Comparison of ENCODE assay signal across 28 cellular contexts in genomic region chr17:57511475-57512123, GRCh38.
A peak's percentile ranks its signal among the peaks of the same experiment; 100 is the strongest.
DNase-seq lines count a peak whose midpoint lies in the region; ATAC-seq and TF ChIP-seq lines count a peak whose summit lies in the region.
"Had no signal": no experiment of that assay in that cellular context is flagged by ENCODE, and none has a peak within 500 bp of the region (broad histone marks: within the 10 kb centered on the region; RNA-seq: fewer than 3 reads in every experiment).

No MANE protein-coding gene starts in this region.

- H4K20me1 ChIP-seq in H9 (ENCODE audit: control insufficient read depth, insufficient read depth, insufficient read length) = no peaks in the 10 kb centered on the region

- H2BK5ac ChIP-seq in H9 (ENCODE audit: insufficient read length, low read length) = no peak overlapping the region

- no peak for ATAC-seq in CD8-positive, alpha-beta T cell
- ATAC-seq in GM19035 (IDR thresholded peaks at IDR 0.05; ENCODE audit: unreplicated experiment) (no peak), GM18502 (IDR thresholded peaks at IDR 0.05; ENCODE audit: poor library complexity, unreplicated experiment) (no peak)
- ATAC-seq: activated CD8-positive, alpha-beta memory T cell treated with anti-CD3 and anti-CD28 coated beads, Interleukin-2, amount 10 ng/mL, durations not matched to agents 7 days and 5 days; activated naive CD4-positive, alpha-beta T cell treated with anti-CD3 and anti-CD28 coated beads, Interleukin-2, amount 50 U/mL, for 72 hours; left lobe of liver; naive thymus-derived CD4-positive, alpha-beta T cell had no signal

- peak overlapping the region; percentile 32 for H3K27ac Mint-ChIP-seq in CD8-positive, alpha-beta T cell
- peak overlapping the region in 2 of 3 experiments; percentile 69 to 73; a peak in 6 of 7 replicates for H3K27ac Mint-ChIP-seq in H9
- peak overlapping the region; percentile 35 for H3K27ac Mint-ChIP-seq in activated T-helper 2 cell treated with anti-CD3 and anti-CD28 coated beads, Interferon-gamma antibody, Interleukin-2, Interleukin-4, amounts not matched to agents 10 μg/mL and 5 μg/mL and 100 μg/mL, durations not matched to agents 14 hours and 24 hours and 36 hours
- H3K27ac Mint-ChIP-seq in nephron = peak overlapping the region in 2 of 3 experiments; percentile 50 to 61
- H3K27ac Mint-ChIP-seq: activated CD8-positive, alpha-beta memory T cell treated with anti-CD3 and anti-CD28 coated beads, Interleukin-2, amount 10 ng/mL, durations not matched to agents 7 days and 5 days; CD4-positive, alpha-beta T cell had no signal

- H3K23ac ChIP-seq in H9 (ENCODE audit: insufficient read length, low read depth, low read length) = no peak overlapping the region

- no peak overlapping the region for H3K4me2 ChIP-seq in H9 (ENCODE audit: insufficient read depth, insufficient read length, low read length)

- no CpG with 5 or more reads among the region's 14 CpGs for whole genome bisulfite sequencing in H9 (ENCODE audit: extremely low coverage, insufficient read length, low lambda C conversion rate)

- H3K9me3 ChIP-seq in CD8-positive, alpha-beta T cell (ENCODE audit: low read length) = no peaks in the 10 kb centered on the region
- no peaks in the 10 kb centered on the region for H3K9me3 ChIP-seq in H9 (ENCODE audit: control insufficient read depth, low read depth, low read length)
- H3K9me3 ChIP-seq: ovary, spleen, tibial artery had no signal

- no peak overlapping the region for H3K27ac ChIP-seq in CD8-positive, alpha-beta T cell (ENCODE audit: low read depth, low read length)
- no peak overlapping the region for H3K27ac ChIP-seq in H9 (ENCODE audit: insufficient read length, low read depth, low read length)
- peak overlapping the region in 9 of 59 donors; percentile 2 to 46 (median 36) for H3K27ac ChIP-seq in dorsolateral prefrontal cortex
- H3K27ac ChIP-seq: ovary, spleen, tibial artery, VCaP had no signal

- H3K36me3 ChIP-seq in CD8-positive, alpha-beta T cell (ENCODE audit: insufficient read depth, low read length) = no peaks in the 10 kb centered on the region
- H3K36me3 ChIP-seq: ovary, spleen, tibial artery had no signal

- peak overlapping the region; percentile 17 for H3K18ac ChIP-seq in H9 (ENCODE audit: insufficient read length, low read depth, low read length)

- peak overlapping the region; percentile 52; the same call in 1 of the 2 replicates for H3K14ac ChIP-seq in H9 (ENCODE audit: insufficient read depth, low read length)

- intact Hi-C loops in CD8-positive, alpha-beta T cell (cut with DNase I, micrococcal nuclease) = loop anchor here in 1 of 2 experiments (10.0 kb wide), 1 partner anchor 377 kb away; no protein-coding TSS in a partner anchor
- intact Hi-C loops in activated T-helper 2 cell treated with anti-CD3 and anti-CD28 coated beads, Interferon-gamma antibody, Interleukin-2, Interleukin-4, amounts not matched to agents 10 μg/mL and 5 μg/mL and 100 μg/mL, durations not matched to agents 14 hours and 24 hours and 36 hours (cut with micrococcal nuclease) = no loop called here
- intact Hi-C loops in dorsolateral prefrontal cortex (cut with DNase I) = no loop called here

- no peak for DNase-seq in CD8-positive, alpha-beta T cell
- no peak for DNase-seq in H9
- DNase-seq in activated T-helper 2 cell treated with anti-CD3 and anti-CD28 coated beads, Interferon-gamma antibody, Interleukin-2, Interleukin-4, amounts not matched to agents 10 μg/mL and 5 μg/mL and 100 μg/mL, durations not matched to agents 14 hours and 24 hours and 36 hours (ENCODE audit: low spot score) = no peak
- DNase-seq in dorsolateral prefrontal cortex = no peak
- DNase-seq: activated CD4-positive, alpha-beta T cell treated with anti-CD3 and anti-CD28 coated beads, Interleukin-2, amount 50 U/mL, for 1 hour; activated CD8-positive, alpha-beta memory T cell treated with anti-CD3 and anti-CD28 coated beads, Interleukin-2, amount 10 ng/mL, durations not matched to agents 7 days and 5 days; anterior cingulate cortex; CD4-positive, alpha-beta T cell; DMS153; GF-D8; GOT3; head of caudate nucleus; KBM-7; naive thymus-derived CD4-positive, alpha-beta T cell; NCI-H1436 treated with DMSO at 0.1 percent for 48 hours; NCI-H226; SHP77; spleen; stimulated activated CD4-positive, alpha-beta T cell treated with anti-CD3 and anti-CD28 coated beads, Interleukin-4, amount 100 ng/mL, for 24 hours; stimulated activated naive CD4-positive, alpha-beta T cell treated with Interleukin-2 at 50 U/mL for 16 hours; tibial artery had no signal

- H3K36me3 Mint-ChIP-seq in CD8-positive, alpha-beta T cell = peaks cover 6% of the 10 kb centered on the region
- H3K36me3 Mint-ChIP-seq in H9 (ENCODE audit: insufficient read depth in 1 of 3, low read depth in 3 of 3) (peaks cover 0 to 14% (median 5%) of the 10 kb centered on the region in 3 experiments; a peak in 4 of 7 replicates), nephron (ENCODE audit: low read depth) (peaks cover 3% of the 10 kb centered on the region)
- peaks cover 9% of the 10 kb centered on the region for H3K36me3 Mint-ChIP-seq in activated T-helper 2 cell treated with anti-CD3 and anti-CD28 coated beads, Interferon-gamma antibody, Interleukin-2, Interleukin-4, amounts not matched to agents 10 μg/mL and 5 μg/mL and 100 μg/mL, durations not matched to agents 14 hours and 24 hours and 36 hours (ENCODE audit: low read depth)
- H3K36me3 Mint-ChIP-seq: activated CD8-positive, alpha-beta memory T cell treated with anti-CD3 and anti-CD28 coated beads, Interleukin-2, amount 10 ng/mL, durations not matched to agents 7 days and 5 days had no signal

- no peak overlapping the region for H2BK12ac ChIP-seq in H9 (ENCODE audit: insufficient read length, low read depth, low read length)

- no peaks in the 10 kb centered on the region for H3K4me1 ChIP-seq in CD8-positive, alpha-beta T cell (ENCODE audit: insufficient read depth, low read length)
- peaks cover 4% of the 10 kb centered on the region; the same call in 1 of the 2 replicates for H3K4me1 ChIP-seq in H9 (ENCODE audit: insufficient read depth, low read length)

- POLR2A ChIA-PET in CD8-positive, alpha-beta T cell (lab: Charles Lee) = no interaction called here

- no peak for TF ChIP-seq CTCF in CD8-positive, alpha-beta T cell (IDR thresholded peaks at IDR 0.05)
- TF ChIP-seq CTCF in H9 (conservative IDR thresholded peaks at IDR 0.05) (no peak), nephron (IDR thresholded peaks at IDR 0.05; ENCODE audit: unreplicated experiment in 3 of 3) (no peak), dorsolateral prefrontal cortex (IDR thresholded peaks at IDR 0.05 in 54 of 56, conservative IDR thresholded peaks at IDR 0.05 in 2 of 56; ENCODE audit: low read depth in 1 of 56, partially characterized antibody in 56 of 56) (no peak)

- H2AFZ ChIP-seq in H9 (ENCODE audit: low read length) = no peak overlapping the region

- H3K56ac ChIP-seq in H9 (ENCODE audit: insufficient read length, low read depth, low read length) = no peak overlapping the region

- no peak overlapping the region for H2AK5ac ChIP-seq in H9 (ENCODE audit: insufficient read length, low read length)

- peak overlapping the region; percentile 14 for H4K5ac ChIP-seq in H9 (ENCODE audit: insufficient read length, low read depth, low read length)

- H3K79me1 ChIP-seq in H9 (ENCODE audit: insufficient read depth, low read depth, low read length, poor library complexity, severe bottlenecking) = no peaks in the 10 kb centered on the region

- H3K4me3 Mint-ChIP-seq in CD8-positive, alpha-beta T cell = no peak overlapping the region
- no peak overlapping the region for H3K4me3 Mint-ChIP-seq in H9
- no peak overlapping the region for H3K4me3 Mint-ChIP-seq in activated T-helper 2 cell treated with anti-CD3 and anti-CD28 coated beads, Interferon-gamma antibody, Interleukin-2, Interleukin-4, amounts not matched to agents 10 μg/mL and 5 μg/mL and 100 μg/mL, durations not matched to agents 14 hours and 24 hours and 36 hours (ENCODE audit: low read depth)
- H3K4me3 Mint-ChIP-seq in nephron = no peak overlapping the region
- H3K4me3 Mint-ChIP-seq: activated CD8-positive, alpha-beta memory T cell treated with anti-CD3 and anti-CD28 coated beads, Interleukin-2, amount 10 ng/mL, durations not matched to agents 7 days and 5 days; CD4-positive, alpha-beta T cell; naive thymus-derived CD4-positive, alpha-beta T cell had no signal

- no peak overlapping the region for H3K4me3 ChIP-seq in CD8-positive, alpha-beta T cell (ENCODE audit: low read depth, low read length)
- no peak overlapping the region for H3K4me3 ChIP-seq in dorsolateral prefrontal cortex
- H3K4me3 ChIP-seq: ovary, spleen, tibial artery had no signal

- no peak overlapping the region for H4K8ac ChIP-seq in H9 (replicated peaks; ENCODE audit: insufficient read length, low read depth, low read length)

- no peak overlapping the region; the same call in 1 of the 2 replicates for H2BK15ac ChIP-seq in H9 (ENCODE audit: low read depth, low read length)

- H3K9ac ChIP-seq in H9 (ENCODE audit: extremely low read depth, insufficient read length, low read length) = no peak overlapping the region

- H3K27me3 ChIP-seq in CD8-positive, alpha-beta T cell (ENCODE audit: insufficient read depth, low read length) = no peaks in the 10 kb centered on the region
- H3K27me3 ChIP-seq in H9 (ENCODE audit: insufficient read depth, low read length) (no peaks in the 10 kb centered on the region), dorsolateral prefrontal cortex (no peaks in the 10 kb centered on the region)
- H3K27me3 ChIP-seq: ovary, spleen, tibial artery had no signal

- no peak overlapping the region for H3K4ac ChIP-seq in H9 (ENCODE audit: low read depth, low read length)

- no peaks in the 10 kb centered on the region for H3K27me3 Mint-ChIP-seq in CD8-positive, alpha-beta T cell (ENCODE audit: low read depth)
- H3K27me3 Mint-ChIP-seq in H9 (ENCODE audit: low read depth) = no peaks in the 10 kb centered on the region; the same call in 1 of the 2 replicates
- no peaks in the 10 kb centered on the region for H3K27me3 Mint-ChIP-seq in activated T-helper 2 cell treated with anti-CD3 and anti-CD28 coated beads, Interferon-gamma antibody, Interleukin-2, Interleukin-4, amounts not matched to agents 10 μg/mL and 5 μg/mL and 100 μg/mL, durations not matched to agents 14 hours and 24 hours and 36 hours (ENCODE audit: low read depth)
- H3K27me3 Mint-ChIP-seq in nephron (ENCODE audit: low read depth) = peaks cover 24% of the 10 kb centered on the region
- H3K27me3 Mint-ChIP-seq: activated CD8-positive, alpha-beta memory T cell treated with anti-CD3 and anti-CD28 coated beads, Interleukin-2, amount 10 ng/mL, durations not matched to agents 7 days and 5 days; CD4-positive, alpha-beta T cell; naive thymus-derived CD4-positive, alpha-beta T cell had no signal

- no peaks in the 10 kb centered on the region; the same call in 1 of the 2 replicates for H3K79me2 ChIP-seq in H9 (ENCODE audit: insufficient read depth, low read length)

- H3T11ph ChIP-seq in H9 (ENCODE audit: low read length) = no peak overlapping the region

- H2BK20ac ChIP-seq in H9 (ENCODE audit: low read depth, low read length, poor library complexity, severe bottlenecking) = no peak overlapping the region

- no peaks in the 10 kb centered on the region for H3K9me3 Mint-ChIP-seq in CD8-positive, alpha-beta T cell
- H3K9me3 Mint-ChIP-seq in H9 (no peaks in the 10 kb centered on the region), nephron (no peaks in the 10 kb centered on the region)
- H3K9me3 Mint-ChIP-seq in activated T-helper 2 cell treated with anti-CD3 and anti-CD28 coated beads, Interferon-gamma antibody, Interleukin-2, Interleukin-4, amounts not matched to agents 10 μg/mL and 5 μg/mL and 100 μg/mL, durations not matched to agents 14 hours and 24 hours and 36 hours = no peaks in the 10 kb centered on the region
- H3K9me3 Mint-ChIP-seq: activated naive CD4-positive, alpha-beta T cell treated with anti-CD3 and anti-CD28 coated beads, Interleukin-2, amount 50 U/mL, for 72 hours; CD4-positive, alpha-beta T cell; naive thymus-derived CD4-positive, alpha-beta T cell had no signal

- no peak overlapping the region for H2BK120ac ChIP-seq in H9 (ENCODE audit: low read depth, low read length, poor library complexity, severe bottlenecking)

- H3K4me1 Mint-ChIP-seq in CD8-positive, alpha-beta T cell (ENCODE audit: low read depth) = peaks cover 16% of the 10 kb centered on the region
- H3K4me1 Mint-ChIP-seq in H9 (peaks cover 26 to 44% of the 10 kb centered on the region in 2 experiments), nephron (peaks cover 26% of the 10 kb centered on the region)
- peaks cover 34% of the 10 kb centered on the region for H3K4me1 Mint-ChIP-seq in activated T-helper 2 cell treated with anti-CD3 and anti-CD28 coated beads, Interferon-gamma antibody, Interleukin-2, Interleukin-4, amounts not matched to agents 10 μg/mL and 5 μg/mL and 100 μg/mL, durations not matched to agents 14 hours and 24 hours and 36 hours (ENCODE audit: low read depth)

- no peaks in the 10 kb centered on the region for H3K23me2 ChIP-seq in H9 (ENCODE audit: insufficient read length, low read depth, low read length, poor library complexity, severe bottlenecking)

- H4K91ac ChIP-seq in H9 (ENCODE audit: insufficient read length, low read depth, low read length) = no peak overlapping the region

- CTCF ChIA-PET in CD8-positive, alpha-beta T cell (lab: Charles Lee) = interaction anchor here (0.6 kb wide), 1 partner anchor 274 kb away, joined by 3 read pairs; no protein-coding TSS in a partner anchor
